Comparison of ENCODE assay signal across 1 cellular context in the genomic region with DNA sequence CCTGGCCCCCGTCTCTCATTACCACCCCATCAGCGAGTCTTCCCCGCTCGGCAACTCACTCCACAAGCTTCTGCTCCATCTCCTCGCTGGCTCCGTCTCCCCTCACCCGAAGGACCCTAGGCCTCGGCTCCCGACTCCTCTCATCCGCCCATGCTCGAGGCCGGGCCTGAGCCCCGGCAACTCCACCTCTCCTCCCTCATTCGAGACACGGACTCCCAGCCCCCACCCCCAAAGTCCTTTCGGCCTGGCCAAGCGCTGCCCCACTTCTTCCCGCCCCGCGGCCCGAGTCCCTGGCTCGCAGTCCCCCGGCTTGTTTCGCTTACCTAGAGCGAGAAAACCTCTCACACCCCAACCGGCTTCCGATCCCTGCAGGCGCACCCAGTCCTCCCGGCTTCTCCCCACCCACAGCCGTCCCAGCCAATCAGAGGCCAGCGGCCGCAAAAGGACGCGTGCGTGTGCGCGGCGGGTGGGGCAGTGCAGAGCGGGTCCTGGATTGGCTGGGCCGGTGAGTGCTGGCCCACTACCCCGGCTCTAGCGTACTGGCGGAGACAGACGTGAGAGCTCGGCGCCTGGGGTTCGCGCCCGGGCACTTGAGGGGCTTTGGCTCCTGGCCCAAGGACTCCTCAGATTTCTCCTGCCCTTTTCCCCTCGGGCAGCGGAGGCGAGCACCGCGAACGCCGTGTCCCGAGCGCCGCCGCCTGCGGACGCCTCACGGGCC.
TF ChIP-seq lines count a peak whose summit lies in the region.

HIGD1A (minus strand) TSS at position 378 of the 718 bp plus-strand sequence. CDS start 10,237 bp downstream, outside the sequence.

TF ChIP-seq in HepG2, 621 proteins besides CTCF, POLR2A, EP300 and RAD21 (continued from another document and continues in another):
- TF ChIP-seq E2F2 (CRISPR knock-in tag; IDR thresholded peaks at IDR 0.05; ENCODE audit: borderline replicate concordance) (no peak), MAZ (IDR thresholded peaks at IDR 0.05; ENCODE audit: borderline replicate concordance, low read depth, low read length) (peak; percentile 52; the same call in 1 of the 2 replicates), MAZ (CRISPR knock-in tag; IDR thresholded peaks at IDR 0.05; ENCODE audit: low read depth) (peak; percentile 53), FOXA1 (IDR thresholded peaks at IDR 0.05) (no peak), FOXA1 (CRISPR knock-in tag; IDR thresholded peaks at IDR 0.05) (0 out of 2 replicates have a peak, but pooled peaks have one; percentile 4), ZKSCAN8 (CRISPR knock-in tag; IDR thresholded peaks at IDR 0.05; ENCODE audit: borderline replicate concordance) (0 out of 2 replicates have a peak, but pooled peaks have one; percentile 28), TARDBP (CRISPR knock-in tag; IDR thresholded peaks at IDR 0.05) (0 out of 2 replicates have a peak, but pooled peaks have one; percentile 86), ZNF260 (CRISPR knock-in tag; IDR thresholded peaks at IDR 0.05; ENCODE audit: borderline replicate concordance, low read depth) (no peak), ZNF367 (CRISPR knock-in tag; IDR thresholded peaks at IDR 0.05; ENCODE audit: borderline replicate concordance) (no peak), ZSCAN31 (CRISPR knock-in tag; IDR thresholded peaks at IDR 0.05; ENCODE audit: low read depth) (0 out of 2 replicates have a peak, but pooled peaks have one; percentile 18), RBM39 (IDR thresholded peaks at IDR 0.05; ENCODE audit: low read depth, low read length, poor library complexity, severe bottlenecking) (peak; percentile 22), ZBTB3 (CRISPR knock-in tag; IDR thresholded peaks at IDR 0.05; ENCODE audit: borderline replicate concordance, low read depth) (no peak; the same call in 1 of the 2 replicates), ZSCAN12 (CRISPR knock-in tag; IDR thresholded peaks at IDR 0.05) (0 out of 2 replicates have a peak, but pooled peaks have one; percentile 24), HIVEP1 (CRISPR knock-in tag; IDR thresholded peaks at IDR 0.05) (peak; percentile 47; the same call in 1 of the 2 replicates), ZNF17 (CRISPR knock-in tag; IDR thresholded peaks at IDR 0.05) (no peak), ZNF20 (CRISPR knock-in tag; IDR thresholded peaks at IDR 0.05) (no peak), RELA (CRISPR knock-in tag; IDR thresholded peaks at IDR 0.05) (no peak), ZFP36L2 (CRISPR knock-in tag; IDR thresholded peaks at IDR 0.05) (no peak), DR1 (CRISPR knock-in tag; IDR thresholded peaks at IDR 0.05) (peak; percentile 96), DDIT3 (CRISPR knock-in tag; IDR thresholded peaks at IDR 0.05) (no peak), NKX3-1 (CRISPR knock-in tag; IDR thresholded peaks at IDR 0.05) (no peak), ZBTB44 (CRISPR knock-in tag; IDR thresholded peaks at IDR 0.05) (no peak), SMARCC2 (IDR thresholded peaks at IDR 0.05) (no peak), PRMT3 (CRISPR knock-in tag; IDR thresholded peaks at IDR 0.05; ENCODE audit: borderline replicate concordance, low read depth) (peak; percentile 56; the same call in 1 of the 2 replicates), NCOA1 (CRISPR knock-in tag; IDR thresholded peaks at IDR 0.05) (peak; percentile 43; the same call in 1 of the 2 replicates), ZNF646 (CRISPR knock-in tag; IDR thresholded peaks at IDR 0.05) (no peak), ZNF441 (CRISPR knock-in tag; IDR thresholded peaks at IDR 0.05; ENCODE audit: borderline replicate concordance) (peak; percentile 44; the same call in 1 of the 2 replicates), ZNF761 (CRISPR knock-in tag; conservative IDR thresholded peaks at IDR 0.05) (no peak), NR2F2 (IDR thresholded peaks at IDR 0.05; ENCODE audit: borderline replicate concordance, low read depth) (0 out of 2 replicates have a peak, but pooled peaks have one; percentile 36), ZNF768 (CRISPR knock-in tag; IDR thresholded peaks at IDR 0.05) (no peak), BRCA1 (CRISPR knock-in tag; IDR thresholded peaks at IDR 0.05) (no peak; the same call in 1 of the 2 replicates), RFXANK (CRISPR knock-in tag; IDR thresholded peaks at IDR 0.05) (no peak; the same call in 1 of the 2 replicates), ZMAT5 (CRISPR knock-in tag; IDR thresholded peaks at IDR 0.05; ENCODE audit: borderline replicate concordance, low read depth) (no peak), ZNF598 (CRISPR knock-in tag; IDR thresholded peaks at IDR 0.05; ENCODE audit: borderline replicate concordance) (no peak; the same call in none of the 2 replicates), NFKB2 (CRISPR knock-in tag; IDR thresholded peaks at IDR 0.05; ENCODE audit: borderline replicate concordance) (no peak; the same call in 1 of the 2 replicates), PRPF4 (IDR thresholded peaks at IDR 0.05; ENCODE audit: low read depth, low read length, poor library complexity, severe bottlenecking) (no peak), ZIK1 (CRISPR knock-in tag; IDR thresholded peaks at IDR 0.05; ENCODE audit: borderline replicate concordance, low read depth) (no peak), FOSL1 (CRISPR knock-in tag; IDR thresholded peaks at IDR 0.05; ENCODE audit: borderline replicate concordance) (0 out of 2 replicates have a peak, but pooled peaks have one; percentile 3)
- TF ChIP-seq, protein P1, sequence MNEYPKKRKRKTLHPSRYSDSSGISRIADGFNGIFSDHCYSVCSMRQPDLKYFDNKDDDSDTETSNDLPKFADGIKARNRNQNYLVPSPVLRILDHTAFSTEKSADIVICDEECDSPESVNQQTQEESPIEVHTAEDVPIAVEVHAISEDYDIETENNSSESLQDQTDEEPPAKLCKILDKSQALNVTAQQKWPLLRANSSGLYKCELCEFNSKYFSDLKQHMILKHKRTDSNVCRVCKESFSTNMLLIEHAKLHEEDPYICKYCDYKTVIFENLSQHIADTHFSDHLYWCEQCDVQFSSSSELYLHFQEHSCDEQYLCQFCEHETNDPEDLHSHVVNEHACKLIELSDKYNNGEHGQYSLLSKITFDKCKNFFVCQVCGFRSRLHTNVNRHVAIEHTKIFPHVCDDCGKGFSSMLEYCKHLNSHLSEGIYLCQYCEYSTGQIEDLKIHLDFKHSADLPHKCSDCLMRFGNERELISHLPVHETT (CRISPR knock-in tag; conservative IDR thresholded peaks at IDR 0.05): 0 out of 2 replicates have a peak, but pooled peaks have one; percentile 43
- TF ChIP-seq, protein P2, sequence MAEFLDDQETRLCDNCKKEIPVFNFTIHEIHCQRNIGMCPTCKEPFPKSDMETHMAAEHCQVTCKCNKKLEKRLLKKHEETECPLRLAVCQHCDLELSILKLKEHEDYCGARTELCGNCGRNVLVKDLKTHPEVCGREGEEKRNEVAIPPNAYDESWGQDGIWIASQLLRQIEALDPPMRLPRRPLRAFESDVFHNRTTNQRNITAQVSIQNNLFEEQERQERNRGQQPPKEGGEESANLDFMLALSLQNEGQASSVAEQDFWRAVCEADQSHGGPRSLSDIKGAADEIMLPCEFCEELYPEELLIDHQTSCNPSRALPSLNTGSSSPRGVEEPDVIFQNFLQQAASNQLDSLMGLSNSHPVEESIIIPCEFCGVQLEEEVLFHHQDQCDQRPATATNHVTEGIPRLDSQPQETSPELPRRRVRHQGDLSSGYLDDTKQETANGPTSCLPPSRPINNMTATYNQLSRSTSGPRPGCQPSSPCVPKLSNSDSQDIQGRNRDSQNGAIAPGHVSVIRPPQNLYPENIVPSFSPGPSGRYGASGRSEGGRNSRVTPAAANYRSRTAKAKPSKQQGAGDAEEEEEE (CRISPR knock-in tag; IDR thresholded peaks at IDR 0.05; ENCODE audit: borderline replicate concordance): no peak
- TF ChIP-seq, protein P3, sequence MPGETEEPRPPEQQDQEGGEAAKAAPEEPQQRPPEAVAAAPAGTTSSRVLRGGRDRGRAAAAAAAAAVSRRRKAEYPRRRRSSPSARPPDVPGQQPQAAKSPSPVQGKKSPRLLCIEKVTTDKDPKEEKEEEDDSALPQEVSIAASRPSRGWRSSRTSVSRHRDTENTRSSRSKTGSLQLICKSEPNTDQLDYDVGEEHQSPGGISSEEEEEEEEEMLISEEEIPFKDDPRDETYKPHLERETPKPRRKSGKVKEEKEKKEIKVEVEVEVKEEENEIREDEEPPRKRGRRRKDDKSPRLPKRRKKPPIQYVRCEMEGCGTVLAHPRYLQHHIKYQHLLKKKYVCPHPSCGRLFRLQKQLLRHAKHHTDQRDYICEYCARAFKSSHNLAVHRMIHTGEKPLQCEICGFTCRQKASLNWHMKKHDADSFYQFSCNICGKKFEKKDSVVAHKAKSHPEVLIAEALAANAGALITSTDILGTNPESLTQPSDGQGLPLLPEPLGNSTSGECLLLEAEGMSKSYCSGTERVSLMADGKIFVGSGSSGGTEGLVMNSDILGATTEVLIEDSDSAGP (CRISPR knock-in tag; IDR thresholded peaks at IDR 0.05; ENCODE audit: borderline replicate concordance): peak; percentile 58; the same call in 1 of the 2 replicates
- TF ChIP-seq, protein P4, sequence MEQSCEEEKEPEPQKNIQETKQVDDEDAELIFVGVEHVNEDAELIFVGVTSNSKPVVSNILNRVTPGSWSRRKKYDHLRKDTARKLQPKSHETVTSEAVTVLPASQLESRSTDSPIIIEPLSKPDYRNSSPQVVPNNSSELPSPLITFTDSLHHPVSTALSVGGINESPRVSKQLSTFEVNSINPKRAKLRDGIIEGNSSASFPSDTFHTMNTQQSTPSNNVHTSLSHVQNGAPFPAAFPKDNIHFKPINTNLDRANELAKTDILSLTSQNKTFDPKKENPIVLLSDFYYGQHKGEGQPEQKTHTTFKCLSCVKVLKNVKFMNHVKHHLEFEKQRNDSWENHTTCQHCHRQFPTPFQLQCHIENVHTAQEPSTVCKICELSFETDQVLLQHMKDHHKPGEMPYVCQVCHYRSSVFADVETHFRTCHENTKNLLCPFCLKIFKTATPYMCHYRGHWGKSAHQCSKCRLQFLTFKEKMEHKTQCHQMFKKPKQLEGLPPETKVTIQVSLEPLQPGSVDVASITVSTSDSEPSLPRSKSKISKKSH (CRISPR knock-in tag; IDR thresholded peaks at IDR 0.05; ENCODE audit: borderline replicate concordance): 0 out of 2 replicates have a peak, but pooled peaks have one; percentile 24
